In the genomic region with DNA sequence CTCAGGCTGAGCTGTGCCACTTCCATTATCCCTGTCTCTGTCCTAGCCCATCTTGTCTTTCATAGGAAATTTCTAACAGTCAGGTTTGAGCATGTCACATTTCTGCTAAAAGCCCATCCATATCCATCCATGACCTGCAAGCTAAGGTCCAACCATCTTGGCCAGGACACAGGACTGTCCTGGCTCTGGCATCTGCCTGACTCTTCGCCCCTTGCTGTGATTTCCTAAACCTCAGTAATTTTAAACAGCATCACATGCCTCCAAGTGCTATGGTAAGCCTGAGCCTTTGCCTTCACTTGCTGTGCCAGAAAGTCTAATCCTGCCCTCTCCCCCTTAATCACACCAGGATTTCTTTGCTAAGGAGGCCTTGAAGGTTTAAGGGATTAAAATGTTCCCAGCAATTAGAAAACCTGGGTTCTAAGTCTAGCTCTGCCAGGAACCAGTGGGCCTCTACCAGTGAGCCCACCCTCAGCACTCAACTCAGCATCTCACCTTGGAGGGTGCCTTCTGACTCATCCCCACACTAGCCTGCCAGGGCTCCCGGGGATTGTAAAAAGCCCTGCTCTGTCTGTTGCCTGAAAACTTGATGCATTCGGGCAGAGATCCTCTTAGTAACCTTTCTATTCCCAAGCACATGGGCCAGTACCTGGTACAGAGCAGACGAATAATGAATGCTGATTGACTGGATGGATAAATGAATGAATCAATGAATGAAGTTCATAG, we compare ENCODE assay signal across 1 cellular context.
TF ChIP-seq lines count a peak whose summit lies in the region.

No MANE protein-coding gene starts in this region.

TF ChIP-seq in neural cell, 6 proteins besides CTCF, POLR2A, EP300 and RAD21:
- TF ChIP-seq MXI1 (conservative IDR thresholded peaks at IDR 0.05; ENCODE audit: poor library complexity, severe bottlenecking) (no peak), POLR2AphosphoS5 (IDR thresholded peaks at IDR 0.05) (no peak), TAF1 (IDR thresholded peaks at IDR 0.05; ENCODE audit: low read depth) (no peak), SMC3 (conservative IDR thresholded peaks at IDR 0.05; ENCODE audit: poor library complexity) (no peak), EZH2 (IDR thresholded peaks at IDR 0.05; ENCODE audit: borderline replicate concordance, insufficient read depth, low read length, poor library complexity, severe bottlenecking) (no peak)
- TF ChIP-seq, protein P1, sequence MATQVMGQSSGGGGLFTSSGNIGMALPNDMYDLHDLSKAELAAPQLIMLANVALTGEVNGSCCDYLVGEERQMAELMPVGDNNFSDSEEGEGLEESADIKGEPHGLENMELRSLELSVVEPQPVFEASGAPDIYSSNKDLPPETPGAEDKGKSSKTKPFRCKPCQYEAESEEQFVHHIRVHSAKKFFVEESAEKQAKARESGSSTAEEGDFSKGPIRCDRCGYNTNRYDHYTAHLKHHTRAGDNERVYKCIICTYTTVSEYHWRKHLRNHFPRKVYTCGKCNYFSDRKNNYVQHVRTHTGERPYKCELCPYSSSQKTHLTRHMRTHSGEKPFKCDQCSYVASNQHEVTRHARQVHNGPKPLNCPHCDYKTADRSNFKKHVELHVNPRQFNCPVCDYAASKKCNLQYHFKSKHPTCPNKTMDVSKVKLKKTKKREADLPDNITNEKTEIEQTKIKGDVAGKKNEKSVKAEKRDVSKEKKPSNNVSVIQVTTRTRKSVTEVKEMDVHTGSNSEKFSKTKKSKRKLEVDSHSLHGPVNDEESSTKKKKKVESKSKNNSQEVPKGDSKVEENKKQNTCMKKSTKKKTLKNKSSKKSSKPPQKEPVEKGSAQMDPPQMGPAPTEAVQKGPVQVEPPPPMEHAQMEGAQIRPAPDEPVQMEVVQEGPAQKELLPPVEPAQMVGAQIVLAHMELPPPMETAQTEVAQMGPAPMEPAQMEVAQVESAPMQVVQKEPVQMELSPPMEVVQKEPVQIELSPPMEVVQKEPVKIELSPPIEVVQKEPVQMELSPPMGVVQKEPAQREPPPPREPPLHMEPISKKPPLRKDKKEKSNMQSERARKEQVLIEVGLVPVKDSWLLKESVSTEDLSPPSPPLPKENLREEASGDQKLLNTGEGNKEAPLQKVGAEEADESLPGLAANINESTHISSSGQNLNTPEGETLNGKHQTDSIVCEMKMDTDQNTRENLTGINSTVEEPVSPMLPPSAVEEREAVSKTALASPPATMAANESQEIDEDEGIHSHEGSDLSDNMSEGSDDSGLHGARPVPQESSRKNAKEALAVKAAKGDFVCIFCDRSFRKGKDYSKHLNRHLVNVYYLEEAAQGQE (IDR thresholded peaks at IDR 0.05; ENCODE audit: borderline replicate concordance) = no peak
